Comparison of ENCODE assay signal across 29 cellular contexts in genomic region chr15:59378855-59379254, GRCh38. TPM values are rescaled to one million over a fixed set of nuclear protein-coding genes. Genes with fewer than 3 reads are reported as not detected.
A peak's percentile ranks its signal among the peaks of the same experiment; 100 is the strongest.
DNase-seq lines count a peak whose midpoint lies in the region; ATAC-seq, FAIRE-seq and TF ChIP-seq lines count a peak whose summit lies in the region.
"Had no signal": no experiment of that assay in that cellular context is flagged by ENCODE, and none has a peak within 500 bp of the region (broad histone marks: within the 10 kb centered on the region; RNA-seq: fewer than 3 reads in every experiment).

No MANE protein-coding gene starts in this region.

- H3K9me3 ChIP-seq in A549 (no peaks in the 10 kb centered on the region), OCI-LY1 (ENCODE audit: low read length) (no peaks in the 10 kb centered on the region), K562 (replicated peaks; ENCODE audit: control insufficient read depth, insufficient read depth, low read depth, low read length) (no peaks in the 10 kb centered on the region)
- H3K9me3 ChIP-seq: BLaER1 treated with 17β-estradiol and CSF1 and Interleukin-3, amounts not matched to agents 10 nM and 100 nM; Caco-2 had no signal

- H3K9me1 ChIP-seq in K562 (ENCODE audit: control insufficient read depth, insufficient read depth, low read length), result no peaks in the 10 kb centered on the region

- peaks cover 45% of the 10 kb centered on the region for H3K36me3 Mint-ChIP-seq in Calu3 (ENCODE audit: insufficient read depth, unreplicated experiment)
- H3K36me3 Mint-ChIP-seq: CD8-positive, alpha-beta T cell had no signal

- BruUV-seq in Calu3 (replicated peaks; lab: Mats Ljungman, UMichigan), result no TSS peak
- BruUV-seq in K562 (replicated peaks; lab: Mats Ljungman, UMichigan), result no TSS peak

- ATAC-seq in A549 (no peak), K562 (no peak), HG02970 (IDR thresholded peaks at IDR 0.05; ENCODE audit: low FRiP score, unreplicated experiment) (no peak)
- ATAC-seq: CD8-positive, alpha-beta T cell; GM12878 had no signal

- in situ Hi-C loops in K562 (cut with MboI), result no loop called here

- intact Hi-C loops in Calu3 (cut with micrococcal nuclease; ENCODE audit: unreplicated experiment), result loop anchor here (10.0 kb wide), 1 partner anchor 204 kb away; no protein-coding TSS in a partner anchor
- intact Hi-C loops in K562 (cut with micrococcal nuclease), result no loop called here

- H2AFZ ChIP-seq in OCI-LY1 (ENCODE audit: low read length) (no peak overlapping the region), K562 (ENCODE audit: low read depth, low read length) (no peak overlapping the region)

- H3K27ac Mint-ChIP-seq in Calu3 (ENCODE audit: unreplicated experiment), result peak overlapping the region; percentile 33
- H3K27ac Mint-ChIP-seq: B cell; CD4-positive, alpha-beta T cell; CD8-positive, alpha-beta T cell had no signal

- TF ChIP-seq CTCF in A549 (IDR thresholded peaks at IDR 0.05) (no peak), Calu3 (IDR thresholded peaks at IDR 0.05; ENCODE audit: unreplicated experiment) (no peak), OCI-LY1 (IDR thresholded peaks at IDR 0.05; ENCODE audit: low read length) (no peak), K562 (IDR thresholded peaks at IDR 0.05 in 2 of 3, conservative IDR thresholded peaks at IDR 0.05 in 1 of 3; ENCODE audit: insufficient read depth in 2 of 3, low read depth in 1 of 3, low read length in 3 of 3) (no peak)

- H3K9me2 ChIP-seq in OCI-LY1 (ENCODE audit: low read depth, low read length), result no peaks in the 10 kb centered on the region

- H3K36me3 ChIP-seq in OCI-LY1 (ENCODE audit: insufficient read depth, low read length) (peaks cover 29% of the 10 kb centered on the region), K562 (ENCODE audit: control insufficient read depth, insufficient read depth, low read length) (no peaks in the 10 kb centered on the region)
- H3K36me3 ChIP-seq: BLaER1 treated with 17β-estradiol and CSF1 and Interleukin-3, amounts not matched to agents 10 nM and 100 nM had no signal

- peaks cover 38% of the 10 kb centered on the region for H3K4me1 Mint-ChIP-seq in Calu3 (ENCODE audit: low read depth, unreplicated experiment)

- H3K4me1 ChIP-seq in A549 (peaks cover 47% of the 10 kb centered on the region), OCI-LY1 (ENCODE audit: insufficient read depth, low read length, severe bottlenecking) (peaks cover 41% of the 10 kb centered on the region), K562 (replicated peaks in 1 of 2; ENCODE audit: control insufficient read depth in 2 of 2, insufficient read depth in 2 of 2, low read length in 2 of 2) (no peaks in the 10 kb centered on the region)
- H3K4me1 ChIP-seq: BLaER1 treated with 17β-estradiol and CSF1 and Interleukin-3, amounts not matched to agents 10 nM and 100 nM had no signal

- H3K27me3 Mint-ChIP-seq in Calu3 (ENCODE audit: unreplicated experiment), result no peaks in the 10 kb centered on the region
- H3K27me3 Mint-ChIP-seq: B cell had no signal

- POLR2A ChIA-PET in A549 (lab: Yijun Ruan, JAX) (interaction anchor here (0.7 kb wide), 1 partner anchor 8 kb away, joined by 9 read pairs; no protein-coding TSS in a partner anchor), K562 (lab: Yijun Ruan, JAX) (interaction anchor here (0.6 kb wide), 1 partner anchor 413 kb away, joined by 3 read pairs; no protein-coding TSS in a partner anchor)

- FAIRE-seq in A549 (lab: Jason Lieb, UNC) (peak; percentile 18), K562 (lab: Jason Lieb, UNC) (no peak)
- FAIRE-seq: GM12878, GM19239 had no signal

- DNase-seq in A549 (ENCODE audit: low read depth in 1 of 2, low spot score in 1 of 2) (no peak), Calu3 (no peak), K562 (ENCODE audit: extremely low read depth in 1 of 4, low spot score in 3 of 4) (no peak), A172 (ENCODE audit: low spot score) (no peak), Ammon's horn (ENCODE audit: low spot score) (no peak)
- DNase-seq in stimulated activated CD4-positive, alpha-beta T cell treated with anti-CD3 and anti-CD28 coated beads, Interleukin-4, amount 100 ng/mL, for 4 hours, result no peak
- DNase-seq: 8988T; ACHN; Caco-2; CD4-positive, alpha-beta T cell; CD8-positive, alpha-beta T cell; DMS 273 treated with DMSO at 0.1 percent for 48 hours; DMS153; DMS53; DMS79; DND-41; EL; GDM1 had no signal

- no peaks in the 10 kb centered on the region for H3K9me3 Mint-ChIP-seq in Calu3 (ENCODE audit: low read depth, unreplicated experiment)
- H3K9me3 Mint-ChIP-seq: CD4-positive, alpha-beta T cell; CD8-positive, alpha-beta T cell had no signal

- H3K27ac ChIP-seq in A549 (no peak overlapping the region), OCI-LY1 (ENCODE audit: low read depth, low read length, poor library complexity, severe bottlenecking) (peak overlapping the region; percentile 28), K562 (ENCODE audit: extremely low read depth, low read depth, low read length) (no peak overlapping the region)
- H3K27ac ChIP-seq: BLaER1 treated with 17β-estradiol and CSF1 and Interleukin-3, amounts not matched to agents 10 nM and 100 nM; C4-2B had no signal

- H3K79me2 ChIP-seq in OCI-LY1 (ENCODE audit: insufficient read depth, low read length) (peaks cover 18% of the 10 kb centered on the region), K562 (ENCODE audit: control insufficient read depth, insufficient read depth, low read length) (no peaks in the 10 kb centered on the region)

- no peaks in the 10 kb centered on the region for H3K27me3 ChIP-seq in OCI-LY1 (ENCODE audit: insufficient read depth, low read length)
- peaks cover 0 to under 1% of the 10 kb centered on the region in 2 experiments; a peak in 4 of 5 replicates for H3K27me3 ChIP-seq in K562 (ENCODE audit: control insufficient read depth in 2 of 2, insufficient read depth in 2 of 2, low read length in 2 of 2)

- CTCF ChIA-PET in A549 (lab: Yijun Ruan, JAX) (interaction anchor here (0.7 to 3.7 kb wide), 7 partner anchors 17 to 231 kb away, joined by 3 to 14 read pairs (median 3); no protein-coding TSS in a partner anchor), Calu3 (lab: Charles Lee) (interaction anchor here (0.6 to 1.7 kb wide), 5 partner anchors 11 to 184 kb away, joined by 3 to 8 read pairs (median 4); no protein-coding TSS in a partner anchor), K562 (lab: Yijun Ruan, JAX; ENCODE audit: low intra/inter-chr PET ratio) (no interaction called here)

- TF ChIP-seq RAD21 in A549 (conservative IDR thresholded peaks at IDR 0.05 in 1 of 2, IDR thresholded peaks at IDR 0.05 in 1 of 2) (no peak), K562 (CRISPR knock-in tag; conservative IDR thresholded peaks at IDR 0.05 in 1 of 2, IDR thresholded peaks at IDR 0.05 in 1 of 2) (no peak)

- no peak for TF ChIP-seq POLR2A in A549 (IDR thresholded peaks at IDR 0.05; ENCODE audit: low read length)
- no peak for TF ChIP-seq POLR2A in K562 (conservative IDR thresholded peaks at IDR 0.05)

- H4K20me1 ChIP-seq in OCI-LY1 (ENCODE audit: insufficient read depth, low read length) (no peaks in the 10 kb centered on the region), K562 (replicated peaks; ENCODE audit: control insufficient read depth, insufficient read depth, low read length) (no peaks in the 10 kb centered on the region)
- H4K20me1 ChIP-seq: BLaER1 treated with 17β-estradiol and CSF1 and Interleukin-3, amounts not matched to agents 10 nM and 100 nM had no signal

- H3K4me2 ChIP-seq in A549 (peak overlapping the region; percentile 7; the same call in 1 of the 3 replicates), OCI-LY1 (ENCODE audit: low read length) (no peak overlapping the region), K562 (ENCODE audit: insufficient read depth, low read length) (no peak overlapping the region)
- H3K4me2 ChIP-seq: BLaER1 treated with 17β-estradiol and CSF1 and Interleukin-3, amounts not matched to agents 10 nM and 100 nM had no signal

- H3K4me3 ChIP-seq in A549 (no peak overlapping the region), OCI-LY1 (ENCODE audit: low read depth, low read length, poor library complexity, severe bottlenecking) (no peak overlapping the region), K562 (no peak overlapping the region)
- H3K4me3 ChIP-seq: BLaER1 treated with 17β-estradiol and CSF1 and Interleukin-3, amounts not matched to agents 10 nM and 100 nM; GM12878 had no signal

- H3F3A ChIP-seq in OCI-LY1 (ENCODE audit: insufficient read depth, low read length), result no peaks in the 10 kb centered on the region

- no peak overlapping the region for H3K9ac ChIP-seq in OCI-LY1 (ENCODE audit: low read length)
- H3K9ac ChIP-seq in K562 (ENCODE audit: insufficient read depth in 1 of 2, low read depth in 2 of 2, low read length in 2 of 2), result no peak overlapping the region
- H3K9ac ChIP-seq: BLaER1 treated with 17β-estradiol and CSF1 and Interleukin-3, amounts not matched to agents 10 nM and 100 nM had no signal

- TF ChIP-seq EP300 in A549 (IDR thresholded peaks at IDR 0.05), result no peak
- no peak for TF ChIP-seq EP300 in K562 (IDR thresholded peaks at IDR 0.05; ENCODE audit: low read length)

- no peak overlapping the region for H3K4me3 Mint-ChIP-seq in Calu3 (ENCODE audit: low read depth, unreplicated experiment)
- H3K4me3 Mint-ChIP-seq: B cell; CD4-positive, alpha-beta T cell; CD8-positive, alpha-beta T cell had no signal

RNA-seq across cellular contexts. Expression of gene MYO1E, which starts 6.2 kb away (rescaled TPM):
- 451 and 497 TPM in 2 replicates for polyA plus RNA-seq in A549 (2011; rRNA removed)
- 76.7 and 101 TPM in 2 replicates for polyA plus RNA-seq in A549 (2012; cell fraction: cytosol; rRNA removed)
- 251 and 264 TPM in 2 replicates for polyA plus RNA-seq in A549 (2012; cell fraction: nucleus; rRNA removed)
- 168 to 202 TPM (median 181 TPM) in 3 replicates for polyA plus RNA-seq in A549 (2017; fragmentation: RNase III; extraction: RNeasy Plus Mini Kit Qiagen cat#74134 plus additional on column Dnase treatment)
- 285 and 317 TPM in 2 replicates for polyA minus RNA-seq in A549 (2011; rRNA and poly(A)+ RNA removed)
- 617 and 655 TPM in 2 replicates for total RNA-seq in Calu3 (2022)
- total RNA-seq in K562 (2011; cell fraction: chromatin; rRNA removed; ENCODE audit: low replicate concordance), result not detected in 2 replicates
- total RNA-seq in K562 (2011; cell fraction: nucleolus; rRNA removed), result not detected in 2 replicates
- total RNA-seq in K562 (2011; cell fraction: nucleoplasm; rRNA removed), result not detected in 2 replicates
- not detected in 2 replicates for total RNA-seq in K562 (2014; rRNA removed)
- not detected in 2 replicates for total RNA-seq in K562 (2014; rRNA removed; fragmentation: Illumina TruSeq; extraction: Trizol)
- total RNA-seq in K562 (2015; rRNA removed; fragmentation: Illumina TruSeq; extraction: Trizol), result not detected in 2 replicates
- 0.42 and 0.44 TPM in 2 replicates for total RNA-seq in K562 (2021)
- polyA plus RNA-seq in K562 (2011; rRNA removed), result not detected in 2 replicates
- polyA plus RNA-seq in K562 (2011; cell fraction: cytosol; rRNA removed), result not detected in 2 replicates
- not detected in 2 replicates for polyA plus RNA-seq in K562 (2011; cell fraction: nucleus; rRNA removed)
- polyA plus RNA-seq in K562 (2012), result 0.05 and 0.07 TPM in 2 replicates
- not detected in 2 replicates for polyA plus RNA-seq in K562 (2014; fragmentation: Illumina TruSeq; extraction: Trizol)
- polyA plus RNA-seq in K562 (2014; fragmentation: Nextera tagmentation; extraction: Ambion mirVana), result under 1 TPM; under 0.01 to 0.01 TPM
- not detected in 2 replicates for polyA plus RNA-seq in K562 (2014; rRNA removed)
- not detected in 2 replicates for polyA minus RNA-seq in K562 (2011; rRNA and poly(A)+ RNA removed)
- polyA minus RNA-seq in K562 (2011; cell fraction: cytosol; rRNA and poly(A)+ RNA removed), result 0.76 and 1.3 TPM in 2 replicates
- polyA minus RNA-seq in K562 (2011; cell fraction: nucleus; rRNA and poly(A)+ RNA removed), result 0.22 and 0.27 TPM in 2 replicates
- total RNA-seq in A172 (2014; rRNA removed; shearing (Covaris generic)), result 13.8 and 25.6 TPM in 2 replicates

RNA-seq across cellular contexts. Expression of gene FAM81A, which starts 59.1 kb away (rescaled TPM):
- polyA plus RNA-seq in A549 (2011; rRNA removed) (12.4 and 13.1 TPM in 2 replicates), A549 (2017; fragmentation: RNase III; extraction: RNeasy Plus Mini Kit Qiagen cat#74134 plus additional on column Dnase treatment) (11.5 to 15.1 TPM (median 12.7 TPM) in 3 replicates), K562 (2011; rRNA removed) (not detected in 2 replicates), K562 (2014; fragmentation: Illumina TruSeq; extraction: Trizol) (not detected in 2 replicates), K562 (2014; fragmentation: Nextera tagmentation; extraction: Ambion mirVana) (not detected), K562 (2014; rRNA removed) (not detected in 2 replicates)
- 9.6 and 10.4 TPM in 2 replicates for polyA plus RNA-seq in A549 (2012; cell fraction: cytosol; rRNA removed)
- polyA plus RNA-seq in A549 (2012; cell fraction: nucleus; rRNA removed), result 3.5 and 5.3 TPM in 2 replicates
- polyA minus RNA-seq in A549 (2011; rRNA and poly(A)+ RNA removed), result 4.9 and 7.7 TPM in 2 replicates
- total RNA-seq in Calu3 (2022) (16.0 TPM in 2 replicates), K562 (2014; rRNA removed) (not detected in 2 replicates), K562 (2014; rRNA removed; fragmentation: Illumina TruSeq; extraction: Trizol) (not detected in 2 replicates), K562 (2015; rRNA removed; fragmentation: Illumina TruSeq; extraction: Trizol) (not detected in 2 replicates), K562 (2021) (not detected in 2 replicates)
- total RNA-seq in K562 (2011; cell fraction: chromatin; rRNA removed; ENCODE audit: low replicate concordance), result not detected in 2 replicates
- total RNA-seq in K562 (2011; cell fraction: nucleolus; rRNA removed), result not detected in 2 replicates
- total RNA-seq in K562 (2011; cell fraction: nucleoplasm; rRNA removed), result not detected in 2 replicates
- polyA plus RNA-seq in K562 (2011; cell fraction: cytosol; rRNA removed), result not detected in 2 replicates
- polyA plus RNA-seq in K562 (2011; cell fraction: nucleus; rRNA removed), result not detected in 2 replicates
- not detected in 2 replicates for polyA plus RNA-seq in K562 (2012)
- polyA minus RNA-seq in K562 (2011; rRNA and poly(A)+ RNA removed), result not detected in 2 replicates
- not detected in 2 replicates for polyA minus RNA-seq in K562 (2011; cell fraction: cytosol; rRNA and poly(A)+ RNA removed)
- not detected in 2 replicates for polyA minus RNA-seq in K562 (2011; cell fraction: nucleus; rRNA and poly(A)+ RNA removed)
- total RNA-seq in A172 (2014; rRNA removed; shearing (Covaris generic)), result 0.78 and 1.3 TPM in 2 replicates
- total RNA-seq: A673; CD4-positive, alpha-beta T cell; CD8-positive, alpha-beta T cell; G401 had no signal
- polyA plus RNA-seq: AG04450, BJ had no signal

Comparison
In these comparisons a context has a peak if more than half of its experiments do, and no peak if none do; other contexts are left out.
1. RNA of gene MYO1E, which starts 6.2 kb away (total RNA-seq): 617 to 655 TPM in Calu3; 13.8 to 25.6 TPM in A172 and 0.42 to 0.44 TPM in K562; every median in the first group is over 10 times any median in the second.